8 cellular contexts compared by ENCODE assay signal in the genomic region with DNA sequence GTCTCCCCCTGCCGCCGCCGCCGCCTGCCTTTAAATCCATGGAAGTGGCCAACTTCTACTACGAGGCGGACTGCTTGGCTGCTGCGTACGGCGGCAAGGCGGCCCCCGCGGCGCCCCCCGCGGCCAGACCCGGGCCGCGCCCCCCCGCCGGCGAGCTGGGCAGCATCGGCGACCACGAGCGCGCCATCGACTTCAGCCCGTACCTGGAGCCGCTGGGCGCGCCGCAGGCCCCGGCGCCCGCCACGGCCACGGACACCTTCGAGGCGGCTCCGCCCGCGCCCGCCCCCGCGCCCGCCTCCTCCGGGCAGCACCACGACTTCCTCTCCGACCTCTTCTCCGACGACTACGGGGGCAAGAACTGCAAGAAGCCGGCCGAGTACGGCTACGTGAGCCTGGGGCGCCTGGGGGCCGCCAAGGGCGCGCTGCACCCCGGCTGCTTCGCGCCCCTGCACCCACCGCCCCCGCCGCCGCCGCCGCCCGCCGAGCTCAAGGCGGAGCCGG. TPM values are rescaled to one million over a fixed set of nuclear protein-coding genes. Genes with fewer than 3 reads are reported as not detected.
A peak's percentile ranks its signal among the peaks of the same experiment; 100 is the strongest.
DNase-seq lines count a peak whose midpoint lies in the region; ATAC-seq and TF ChIP-seq lines count a peak whose summit lies in the region.

No MANE protein-coding gene starts in this region.

- H3K4me1 ChIP-seq in BE2C, result peaks cover 5% of the 10 kb centered on the region; the same call in 1 of the 2 replicates
- H3K4me1 ChIP-seq in MM.1S (ENCODE audit: low read length), result peaks cover 8% of the 10 kb centered on the region; the same call in 1 of the 2 replicates
- H3K4me1 ChIP-seq in colonic mucosa, result no peaks in the 10 kb centered on the region
- peaks cover 39% of the 10 kb centered on the region for H3K4me1 ChIP-seq in mesenchymal stem cell (ENCODE audit: control insufficient read depth, insufficient read depth, low read depth, low read length)

- H3K9me3 ChIP-seq in BE2C (no peaks in the 10 kb centered on the region), MM.1S (replicated peaks; ENCODE audit: insufficient read depth, low read length) (no peaks in the 10 kb centered on the region), colonic mucosa (no peaks in the 10 kb centered on the region), mesenchymal stem cell (ENCODE audit: control insufficient read depth, low read length) (no peaks in the 10 kb centered on the region)

- H3K4me2 ChIP-seq in MM.1S (ENCODE audit: low read depth, low read length), result peak overlapping the region; percentile 66; the same call in 1 of the 2 replicates
- peak overlapping the region; percentile 82 for H3K4me2 ChIP-seq in mesenchymal stem cell (ENCODE audit: low read length, poor library complexity, severe bottlenecking)

- no peak overlapping the region for H2AK5ac ChIP-seq in mesenchymal stem cell (ENCODE audit: low read length, severe bottlenecking)

- H3K79me1 ChIP-seq in mesenchymal stem cell (replicated peaks; ENCODE audit: low read length, poor library complexity, severe bottlenecking), result peaks cover 9% of the 10 kb centered on the region

- TF ChIP-seq CTCF in BE2C (IDR thresholded peaks at IDR 0.05; ENCODE audit: low read depth, low read length) (no peak), MM.1S (IDR thresholded peaks at IDR 0.05; ENCODE audit: low read length) (no peak), colonic mucosa (IDR thresholded peaks at IDR 0.05) (no peak)

- H3K23ac ChIP-seq in mesenchymal stem cell (ENCODE audit: low read length in 2 of 2), result peak overlapping the region in 1 of 2 experiments; percentile 49

- H3K9ac ChIP-seq in MM.1S (ENCODE audit: low read length), result peak overlapping the region; percentile 89
- peak overlapping the region; percentile 77 to 87 for H3K9ac ChIP-seq in colonic mucosa (ENCODE audit: low read depth in 2 of 2, low read length in 2 of 2)
- peak overlapping the region; percentile 99 for H3K9ac ChIP-seq in mesenchymal stem cell (ENCODE audit: low read length)

- WGBS in mesenchymal stem cell, result under 1% methylated on average over 37 of the region's 73 CpGs

- H3K27ac ChIP-seq in MM.1S (ENCODE audit: low read length) (peak overlapping the region; percentile 82; the same call in 1 of the 2 replicates), colonic mucosa (peak overlapping the region; percentile 99), mesenchymal stem cell (ENCODE audit: low read length, poor library complexity, severe bottlenecking) (no peak overlapping the region)

- H4K91ac ChIP-seq in mesenchymal stem cell (ENCODE audit: low read length), result peak overlapping the region; percentile 57

- H3K14ac ChIP-seq in mesenchymal stem cell (ENCODE audit: low read length in 2 of 2), result no peak overlapping the region

- peak overlapping the region; percentile 33 to 71 for H3K4ac ChIP-seq in mesenchymal stem cell (ENCODE audit: low read depth in 1 of 2, low read length in 2 of 2)

- no peaks in the 10 kb centered on the region for H3K27me3 ChIP-seq in BE2C
- no peaks in the 10 kb centered on the region for H3K27me3 ChIP-seq in MM.1S (replicated peaks; ENCODE audit: insufficient read depth, low read length)
- H3K27me3 ChIP-seq in colonic mucosa, result no peaks in the 10 kb centered on the region
- H3K27me3 ChIP-seq in mesenchymal stem cell (ENCODE audit: control insufficient read depth in 1 of 2, insufficient read depth in 1 of 2, low read length in 2 of 2), result no peaks in the 10 kb centered on the region

- H2AFZ ChIP-seq in MM.1S (ENCODE audit: low read length) (peak overlapping the region; percentile 72), mesenchymal stem cell (ENCODE audit: low read depth, low read length) (no peak overlapping the region)

- intact Hi-C loops in colonic mucosa (cut with DNase I), result loop anchor here (10.0 kb wide), 1 partner anchor 164 kb away; no protein-coding TSS in a partner anchor

- H3K79me2 ChIP-seq in MM.1S (ENCODE audit: low read length), result peaks cover 23% of the 10 kb centered on the region

- peak; percentile 20 for ATAC-seq in GM21390 (IDR thresholded peaks at IDR 0.05; ENCODE audit: unreplicated experiment)

- peak overlapping the region; percentile 97 to 98 for H3K18ac ChIP-seq in mesenchymal stem cell (ENCODE audit: low read depth in 1 of 2, low read length in 2 of 2)

- DNase-seq in BE2C (peak; percentile 63), MM.1S (peak; percentile 61), colonic mucosa (peak; percentile 84), mesenchymal stem cell (no peak), COLO829 (ENCODE audit: low spot score) (no peak)
- peak; percentile 62 to 68 for DNase-seq in activated CD4-positive, alpha-beta T cell treated with anti-CD3 and anti-CD28 coated beads for 4 hours
- peak; percentile 28 to 31 for DNase-seq in stimulated activated CD8-positive, alpha-beta memory T cell treated with anti-CD3 and anti-CD28 coated beads, Interleukin-4, amount 100 ng/mL, for 1 hour (ENCODE audit: low read depth in 2 of 2, low spot score in 1 of 2)

- peak overlapping the region in 1 of 2 experiments; percentile 34 for H2BK12ac ChIP-seq in mesenchymal stem cell (ENCODE audit: low read length in 2 of 2)

- H3K4me3 ChIP-seq in BE2C (ENCODE audit: low read depth, low read length) (peak overlapping the region; percentile 80), MM.1S (ENCODE audit: low read length) (peak overlapping the region; percentile 78), colonic mucosa (peak overlapping the region; percentile 85), mesenchymal stem cell (ENCODE audit: insufficient read depth in 1 of 2, low read depth in 1 of 2, low read length in 2 of 2) (peak overlapping the region; percentile 81 to 99)

- no peaks in the 10 kb centered on the region for H3K9me2 ChIP-seq in MM.1S (replicated peaks; ENCODE audit: insufficient read depth, low read length)

- no peaks in the 10 kb centered on the region for H4K20me1 ChIP-seq in MM.1S (ENCODE audit: insufficient read depth, low read length)

- H2BK15ac ChIP-seq in mesenchymal stem cell (ENCODE audit: low read depth, poor library complexity, severe bottlenecking), result peak overlapping the region; percentile 93

- peaks cover 10% of the 10 kb centered on the region for H3K36me3 ChIP-seq in BE2C
- H3K36me3 ChIP-seq in MM.1S (replicated peaks; ENCODE audit: insufficient read depth, low read length), result 0 out of 2 replicates have a peak, but pooled peaks cover 3% of the 10 kb centered on the region
- H3K36me3 ChIP-seq in colonic mucosa, result no peaks in the 10 kb centered on the region
- H3K36me3 ChIP-seq in mesenchymal stem cell (ENCODE audit: control insufficient read depth in 1 of 2, insufficient read depth in 2 of 2, low read depth in 1 of 2, low read length in 2 of 2), result peaks cover 17 to 34% of the 10 kb centered on the region in 2 experiments

- H2BK120ac ChIP-seq in mesenchymal stem cell (ENCODE audit: low read depth, low read length), result peak overlapping the region; percentile 96

- no peak overlapping the region for H2BK5ac ChIP-seq in mesenchymal stem cell (ENCODE audit: low read depth, low read length, poor library complexity, severe bottlenecking)

- H4K8ac ChIP-seq in mesenchymal stem cell (ENCODE audit: low read length), result peak overlapping the region; percentile 9

- H3F3A ChIP-seq in MM.1S (ENCODE audit: insufficient read depth, low read length), result 0 out of 2 replicates have a peak, but pooled peaks cover 11% of the 10 kb centered on the region

RNA-seq across cellular contexts. Expression of gene CEBPB, which starts 0.5 kb away (rescaled TPM):
- 139 TPM for polyA plus RNA-seq in BE2C (2012; ENCODE audit: insufficient read depth, insufficient read length, low read depth)
- total RNA-seq in colonic mucosa, result 10 to 100 TPM; 32.0 to 34.0 TPM
- polyA plus RNA-seq in mesenchymal stem cell (2013, experiment 1 of 2), result 130 TPM
- polyA plus RNA-seq in mesenchymal stem cell (2013, experiment 2 of 2), result 131 TPM

RNA-seq across cellular contexts. Expression of gene PEDS1, which starts 37.6 kb away (rescaled TPM):
- 81.0 TPM for polyA plus RNA-seq in BE2C (2012; ENCODE audit: insufficient read depth, insufficient read length, low read depth)
- total RNA-seq in colonic mucosa, result 10 to 100 TPM; 23.1 to 29.1 TPM
- 59.1 TPM for polyA plus RNA-seq in mesenchymal stem cell (2013, experiment 1 of 2)
- 58.4 TPM for polyA plus RNA-seq in mesenchymal stem cell (2013, experiment 2 of 2)

Comparison
In these comparisons a context has a peak if more than half of its experiments do, and no peak if none do; other contexts are left out.
1. DNase-seq: peak in BE2C (single experiment), MM.1S (single experiment), activated CD4-positive, alpha-beta T cell treated with anti-CD3 and anti-CD28 coated beads for 4 hours (2 of 2), colonic mucosa (single experiment) and stimulated activated CD8-positive, alpha-beta memory T cell treated with anti-CD3 and anti-CD28 coated beads, Interleukin-4, amount 100 ng/mL, for 1 hour (2 of 2); none in mesenchymal stem cell (single experiment) and COLO829 (single experiment).
2. Peak in every context shown above with its lines, with median percentiles within 50 percentile points of each other: H3K4me3 ChIP-seq and H3K9ac ChIP-seq.